Comparison of ENCODE assay signal across 11 cellular contexts in the genomic region with DNA sequence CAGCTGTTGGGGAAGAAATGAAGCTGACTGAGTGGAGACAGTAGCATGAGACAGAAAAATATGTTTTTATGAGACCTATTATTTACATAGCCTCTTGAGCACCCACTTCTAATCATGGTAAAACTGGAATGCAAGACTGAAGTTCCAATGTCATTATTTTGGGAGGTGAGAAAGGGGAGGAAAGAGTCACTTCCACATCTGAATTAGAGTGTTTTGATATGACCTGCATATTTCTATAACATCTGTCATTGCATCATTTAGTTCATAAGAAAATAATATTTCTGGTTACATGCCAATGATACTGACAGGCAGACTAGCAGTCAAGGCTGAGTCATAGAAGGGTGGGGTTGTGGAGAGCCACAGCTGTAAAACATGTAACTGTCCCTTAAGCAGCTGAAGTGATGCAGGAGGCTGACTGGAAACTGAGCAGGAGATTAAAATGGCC. TPM values are rescaled to one million over a fixed set of nuclear protein-coding genes. Genes with fewer than 3 reads are reported as not detected.
DNase-seq lines count a peak whose midpoint lies in the region; ATAC-seq and TF ChIP-seq lines count a peak whose summit lies in the region.
"Had no signal": no experiment of that assay in that cellular context is flagged by ENCODE, and none has a peak within 500 bp of the region (broad histone marks: within the 10 kb centered on the region; RNA-seq: fewer than 3 reads in every experiment).

No MANE protein-coding gene starts in this region.

- H3K36me3 ChIP-seq in thoracic aorta, result no peaks in the 10 kb centered on the region
- H3K36me3 ChIP-seq: esophagus squamous epithelium had no signal

- H3K4me3 ChIP-seq in fibroblast of villous mesenchyme (ENCODE audit: low read depth, low read length) (no peak overlapping the region), thoracic aorta (no peak overlapping the region)
- H3K4me3 ChIP-seq: esophagus squamous epithelium had no signal

- H3K27ac ChIP-seq in thoracic aorta, result no peak overlapping the region
- H3K27ac ChIP-seq: esophagus squamous epithelium, KMS-11 had no signal

- no peaks in the 10 kb centered on the region for H3K36me3 Mint-ChIP-seq in activated T-cell treated with anti-CD3 and anti-CD28 coated beads, Interleukin-2, amount 50 U/mL, for 72 hours (ENCODE audit: insufficient read depth in 2 of 2)

- no peak overlapping the region for H3K4me3 Mint-ChIP-seq in activated T-cell treated with anti-CD3 and anti-CD28 coated beads, Interleukin-2, amount 50 U/mL, for 72 hours

- H3K27ac Mint-ChIP-seq in activated T-cell treated with anti-CD3 and anti-CD28 coated beads, Interleukin-2, amount 50 U/mL, for 72 hours, result no peak overlapping the region

- H3K27me3 Mint-ChIP-seq in activated T-cell treated with anti-CD3 and anti-CD28 coated beads, Interleukin-2, amount 50 U/mL, for 72 hours (ENCODE audit: low read depth), result peaks cover 64% of the 10 kb centered on the region

- no peaks in the 10 kb centered on the region for H3K9me3 ChIP-seq in thoracic aorta
- H3K9me3 ChIP-seq: esophagus squamous epithelium had no signal

- DNase-seq in activated T-cell treated with anti-CD3 and anti-CD28 coated beads, Interleukin-2, amount 50 U/mL, for 72 hours, result peak in 1 of 2 donors; percentile 6
- no peak for DNase-seq in activated T-cell treated with anti-CD3 and anti-CD28 coated beads for 4 hours
- peak; percentile 88 to 89 for DNase-seq in SHP77 (lab: John Stamatoyannopoulos, UW)
- DNase-seq in fibroblast of villous mesenchyme (ENCODE audit: low read depth), result peak; percentile 70
- DNase-seq in thoracic aorta (ENCODE audit: low spot score), result peak; percentile 11
- no peak for DNase-seq in NCI-H2227 (lab: John Stamatoyannopoulos, UW; ENCODE audit: unreplicated experiment)
- DNase-seq: activated CD4-positive, alpha-beta T cell treated with anti-CD3 and anti-CD28 coated beads, Interleukin-2, amount 50 U/mL, for 48 hours; esophagus squamous epithelium had no signal

- no peaks in the 10 kb centered on the region for H3K9me3 Mint-ChIP-seq in activated T-cell treated with anti-CD3 and anti-CD28 coated beads, Interleukin-2, amount 50 U/mL, for 72 hours

- H3K4me1 ChIP-seq in thoracic aorta (ENCODE audit: control insufficient read depth in 1 of 2, low read depth in 2 of 2), result peaks cover 31 to 47% of the 10 kb centered on the region in 2 donors

- peak; percentile 56 to 62 for ATAC-seq in activated T-cell treated with anti-CD3 and anti-CD28 coated beads, Interleukin-2, amount 50 U/mL, for 72 hours (replicated peaks in 1 of 2)
- ATAC-seq in thoracic aorta (ENCODE audit: insufficient number of reproducible peaks, low FRiP score, low read depth) (peak; percentile 65), HG03571 (IDR thresholded peaks at IDR 0.05; ENCODE audit: unreplicated experiment) (no peak), GM18868 (IDR thresholded peaks at IDR 0.05; ENCODE audit: unreplicated experiment) (no peak)

- H3K4me1 Mint-ChIP-seq in activated T-cell treated with anti-CD3 and anti-CD28 coated beads, Interleukin-2, amount 50 U/mL, for 72 hours (ENCODE audit: low read depth), result no peaks in the 10 kb centered on the region

- TF ChIP-seq CTCF in fibroblast of villous mesenchyme (IDR thresholded peaks at IDR 0.05; ENCODE audit: insufficient read depth, low read depth, low read length) (no peak), thoracic aorta (IDR thresholded peaks at IDR 0.05) (no peak)

- H3K27me3 ChIP-seq in thoracic aorta (replicated peaks; ENCODE audit: insufficient read depth), result no peaks in the 10 kb centered on the region
- H3K27me3 ChIP-seq: esophagus squamous epithelium had no signal

RNA-seq across cellular contexts. Expression of a gene that starts 26.7 kb away (rescaled TPM):
- total RNA-seq in activated T-cell treated with anti-CD3 and anti-CD28 coated beads, Interleukin-2, amount 50 U/mL, for 72 hours, result under 1 TPM; 0.26 to 0.69 TPM
- total RNA-seq in fibroblast of villous mesenchyme (51.9 and 135 TPM in 2 replicates), thoracic aorta (10 to 100 TPM; 72.3 to 79.2 TPM)

Comparison
In these comparisons a context has a peak if more than half of its experiments do, and no peak if none do; other contexts are left out.
1. ATAC-seq: peak in activated T-cell treated with anti-CD3 and anti-CD28 coated beads, Interleukin-2, amount 50 U/mL, for 72 hours (2 of 2) and thoracic aorta (single experiment); none in HG03571 (single experiment) and GM18868 (single experiment).
2. DNase-seq: peak in SHP77 (2 of 2), fibroblast of villous mesenchyme (single experiment) and thoracic aorta (single experiment); none in activated T-cell treated with anti-CD3 and anti-CD28 coated beads for 4 hours (single experiment) and NCI-H2227 (single experiment).
3. RNA of a gene that starts 26.7 kb away (total RNA-seq): 51.9 to 135 TPM in fibroblast of villous mesenchyme and 72.3 to 79.2 TPM in thoracic aorta; 0.26 to 0.69 TPM in activated T-cell treated with anti-CD3 and anti-CD28 coated beads, Interleukin-2, amount 50 U/mL, for 72 hours; every median in the first group is over 10 times any median in the second.